Comparison of ENCODE assay signal across 1 cellular context in the genomic region with DNA sequence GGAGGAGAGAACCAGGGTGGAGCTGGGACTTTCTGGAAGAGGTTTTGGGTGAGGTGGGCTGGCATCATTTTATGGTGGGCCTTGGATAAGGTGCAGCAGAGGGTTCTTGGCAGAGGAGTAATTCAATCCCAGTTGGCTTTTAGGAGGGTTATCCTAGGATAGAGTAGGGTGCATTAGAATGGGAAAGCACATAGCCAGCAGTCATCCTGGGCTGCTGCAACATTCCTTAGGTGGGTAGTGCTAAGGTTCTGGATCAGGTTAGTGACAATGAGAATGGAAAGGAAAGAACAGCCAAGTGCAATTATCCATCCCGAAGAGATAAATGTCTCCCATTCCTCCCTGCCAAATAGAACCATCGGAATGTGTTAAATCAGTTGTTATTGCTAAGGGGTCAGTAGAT.
TF ChIP-seq lines count a peak whose summit lies in the region.

No MANE protein-coding gene starts in this region.

TF ChIP-seq in GM23338, 12 proteins besides CTCF, POLR2A, EP300 and RAD21 (continued from another document):
- TF ChIP-seq, protein P1, sequence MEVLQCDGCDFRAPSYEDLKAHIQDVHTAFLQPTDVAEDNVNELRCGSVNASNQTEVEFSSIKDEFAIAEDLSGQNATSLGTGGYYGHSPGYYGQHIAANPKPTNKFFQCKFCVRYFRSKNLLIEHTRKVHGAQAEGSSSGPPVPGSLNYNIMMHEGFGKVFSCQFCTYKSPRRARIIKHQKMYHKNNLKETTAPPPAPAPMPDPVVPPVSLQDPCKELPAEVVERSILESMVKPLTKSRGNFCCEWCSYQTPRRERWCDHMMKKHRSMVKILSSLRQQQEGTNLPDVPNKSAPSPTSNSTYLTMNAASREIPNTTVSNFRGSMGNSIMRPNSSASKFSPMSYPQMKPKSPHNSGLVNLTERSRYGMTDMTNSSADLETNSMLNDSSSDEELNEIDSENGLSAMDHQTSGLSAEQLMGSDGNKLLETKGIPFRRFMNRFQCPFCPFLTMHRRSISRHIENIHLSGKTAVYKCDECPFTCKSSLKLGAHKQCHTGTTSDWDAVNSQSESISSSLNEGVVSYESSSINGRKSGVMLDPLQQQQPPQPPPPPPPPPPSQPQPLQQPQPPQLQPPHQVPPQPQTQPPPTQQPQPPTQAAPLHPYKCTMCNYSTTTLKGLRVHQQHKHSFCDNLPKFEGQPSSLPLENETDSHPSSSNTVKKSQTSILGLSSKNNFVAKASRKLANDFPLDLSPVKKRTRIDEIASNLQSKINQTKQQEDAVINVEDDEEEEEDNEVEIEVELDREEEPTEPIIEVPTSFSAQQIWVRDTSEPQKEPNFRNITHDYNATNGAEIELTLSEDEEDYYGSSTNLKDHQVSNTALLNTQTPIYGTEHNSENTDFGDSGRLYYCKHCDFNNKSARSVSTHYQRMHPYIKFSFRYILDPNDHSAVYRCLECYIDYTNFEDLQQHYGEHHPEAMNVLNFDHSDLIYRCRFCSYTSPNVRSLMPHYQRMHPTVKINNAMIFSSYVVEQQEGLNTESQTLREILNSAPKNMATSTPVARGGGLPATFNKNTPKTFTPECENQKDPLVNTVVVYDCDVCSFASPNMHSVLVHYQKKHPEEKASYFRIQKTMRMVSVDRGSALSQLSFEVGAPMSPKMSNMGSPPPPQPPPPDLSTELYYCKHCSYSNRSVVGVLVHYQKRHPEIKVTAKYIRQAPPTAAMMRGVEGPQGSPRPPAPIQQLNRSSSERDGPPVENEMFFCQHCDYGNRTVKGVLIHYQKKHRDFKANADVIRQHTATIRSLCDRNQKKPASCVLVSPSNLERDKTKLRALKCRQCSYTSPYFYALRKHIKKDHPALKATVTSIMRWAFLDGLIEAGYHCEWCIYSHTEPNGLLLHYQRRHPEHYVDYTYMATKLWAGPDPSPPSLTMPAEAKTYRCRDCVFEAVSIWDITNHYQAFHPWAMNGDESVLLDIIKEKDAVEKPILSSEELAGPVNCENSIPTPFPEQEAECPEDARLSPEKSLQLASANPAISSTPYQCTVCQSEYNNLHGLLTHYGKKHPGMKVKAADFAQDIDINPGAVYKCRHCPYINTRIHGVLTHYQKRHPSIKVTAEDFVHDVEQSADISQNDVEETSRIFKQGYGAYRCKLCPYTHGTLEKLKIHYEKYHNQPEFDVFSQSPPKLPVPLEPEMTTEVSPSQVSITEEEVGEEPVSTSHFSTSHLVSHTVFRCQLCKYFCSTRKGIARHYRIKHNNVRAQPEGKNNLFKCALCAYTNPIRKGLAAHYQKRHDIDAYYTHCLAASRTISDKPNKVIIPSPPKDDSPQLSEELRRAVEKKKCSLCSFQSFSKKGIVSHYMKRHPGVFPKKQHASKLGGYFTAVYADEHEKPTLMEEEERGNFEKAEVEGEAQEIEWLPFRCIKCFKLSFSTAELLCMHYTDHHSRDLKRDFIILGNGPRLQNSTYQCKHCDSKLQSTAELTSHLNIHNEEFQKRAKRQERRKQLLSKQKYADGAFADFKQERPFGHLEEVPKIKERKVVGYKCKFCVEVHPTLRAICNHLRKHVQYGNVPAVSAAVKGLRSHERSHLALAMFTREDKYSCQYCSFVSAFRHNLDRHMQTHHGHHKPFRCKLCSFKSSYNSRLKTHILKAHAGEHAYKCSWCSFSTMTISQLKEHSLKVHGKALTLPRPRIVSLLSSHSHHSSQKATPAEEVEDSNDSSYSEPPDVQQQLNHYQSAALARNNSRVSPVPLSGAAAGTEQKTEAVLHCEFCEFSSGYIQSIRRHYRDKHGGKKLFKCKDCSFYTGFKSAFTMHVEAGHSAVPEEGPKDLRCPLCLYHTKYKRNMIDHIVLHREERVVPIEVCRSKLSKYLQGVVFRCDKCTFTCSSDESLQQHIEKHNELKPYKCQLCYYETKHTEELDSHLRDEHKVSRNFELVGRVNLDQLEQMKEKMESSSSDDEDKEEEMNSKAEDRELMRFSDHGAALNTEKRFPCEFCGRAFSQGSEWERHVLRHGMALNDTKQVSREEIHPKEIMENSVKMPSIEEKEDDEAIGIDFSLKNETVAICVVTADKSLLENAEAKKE (CRISPR knock-in tag; IDR thresholded peaks at IDR 0.05) = no peak
- TF ChIP-seq ZNF114 (CRISPR knock-in tag; IDR thresholded peaks at IDR 0.05) = no peak
